In the genomic region with DNA sequence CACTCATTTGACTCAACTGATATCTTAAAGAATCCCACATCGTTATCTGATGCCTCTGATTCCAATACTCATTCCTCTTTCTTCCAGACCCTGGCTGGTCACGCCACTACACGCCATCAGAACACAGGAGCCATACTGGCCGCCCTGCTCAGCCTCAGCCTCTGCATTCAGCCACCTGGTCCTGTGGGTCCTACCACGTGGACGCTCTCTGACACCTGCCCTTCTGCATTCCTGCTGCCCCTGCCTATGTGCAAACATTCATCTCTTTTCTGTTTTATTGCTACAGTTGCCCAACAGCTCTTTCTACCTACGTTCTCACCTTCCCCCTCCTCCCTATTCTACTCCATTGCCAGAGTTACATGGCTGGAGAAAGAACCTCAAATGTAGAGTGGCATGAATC, we compare ENCODE assay signal across 19 cellular contexts. TPM values are rescaled to one million over a fixed set of nuclear protein-coding genes. Genes with fewer than 3 reads are reported as not detected.
DNase-seq lines count a peak whose midpoint lies in the region; ATAC-seq, FAIRE-seq and TF ChIP-seq lines count a peak whose summit lies in the region.
"Had no signal": no experiment of that assay in that cellular context is flagged by ENCODE, and none has a peak within 500 bp of the region (broad histone marks: within the 10 kb centered on the region; RNA-seq: fewer than 3 reads in every experiment).

No MANE protein-coding gene starts in this region.

- peaks cover 50% of the 10 kb centered on the region for H3K36me3 Mint-ChIP-seq in nephron progenitor cell (ENCODE audit: low read depth)

- BruUV-seq in HepG2 (replicated peaks; lab: Mats Ljungman, UMichigan): no TSS peak
- BruUV-seq in K562 (replicated peaks; lab: Mats Ljungman, UMichigan): no TSS peak

- CTCF ChIA-PET in HepG2 (lab: Yijun Ruan, JAX; ENCODE audit: low intra/inter-chr PET ratio, low total read pairs) (no interaction called here), K562 (lab: Yijun Ruan, JAX; ENCODE audit: low intra/inter-chr PET ratio) (interaction anchor here (0.6 kb wide), 1 partner anchor 925 kb away, joined by 3 read pairs; no protein-coding TSS in a partner anchor)

- H3K27me3 ChIP-seq in HepG2 (ENCODE audit: control insufficient read depth in 1 of 2, insufficient read depth in 2 of 2, low read length in 2 of 2) (no peaks in the 10 kb centered on the region), right lobe of liver (no peaks in the 10 kb centered on the region), K562 (ENCODE audit: control insufficient read depth in 2 of 2, insufficient read depth in 2 of 2, low read length in 2 of 2) (no peaks in the 10 kb centered on the region), uterus (no peaks in the 10 kb centered on the region)
- H3K27me3 ChIP-seq: BLaER1 treated with 17β-estradiol and CSF1 and Interleukin-3, amounts not matched to agents 10 nM and 100 nM had no signal

- FAIRE-seq in HepG2 (lab: Jason Lieb, UNC) (no peak), K562 (lab: Jason Lieb, UNC) (no peak)
- FAIRE-seq: GM12891, GM19239, H54 had no signal

- DNase-seq in HepG2 (ENCODE audit: low spot score) (no peak), right lobe of liver (no peak), K562 (ENCODE audit: extremely low read depth in 1 of 4, low spot score in 3 of 4) (no peak), nephron progenitor cell (no peak), uterus (no peak)
- DNase-seq: CD8-positive, alpha-beta T cell; DMS 273 treated with DMSO at 0.1 percent for 48 hours; DMS53; DND-41; EL; GM23248; HCEC 1CT had no signal

- no peaks in the 10 kb centered on the region for H4K20me1 ChIP-seq in HepG2 (ENCODE audit: insufficient read depth, low read length)
- no peaks in the 10 kb centered on the region; the same call in 1 of the 2 replicates for H4K20me1 ChIP-seq in K562 (replicated peaks; ENCODE audit: control insufficient read depth, insufficient read depth, low read length)

- no peak overlapping the region for H3K4me3 ChIP-seq in HepG2 (replicated peaks in 1 of 3; ENCODE audit: insufficient read depth in 1 of 3, low read depth in 2 of 3, low read length in 3 of 3)
- H3K4me3 ChIP-seq in right lobe of liver: no peak overlapping the region
- H3K4me3 ChIP-seq in K562: no peak overlapping the region
- no peak overlapping the region for H3K4me3 ChIP-seq in uterus
- H3K4me3 ChIP-seq: BLaER1 treated with 17β-estradiol and CSF1 and Interleukin-3, amounts not matched to agents 10 nM and 100 nM; GM23248 had no signal

- H3K4me1 Mint-ChIP-seq in nephron progenitor cell: no peaks in the 10 kb centered on the region
- H3K4me1 Mint-ChIP-seq: B cell had no signal

- H3K9ac ChIP-seq in HepG2 (ENCODE audit: insufficient read depth, low read depth, low read length) (no peak overlapping the region), K562 (ENCODE audit: insufficient read depth in 1 of 2, low read depth in 2 of 2, low read length in 2 of 2) (no peak overlapping the region)
- H3K9ac ChIP-seq: BLaER1 treated with 17β-estradiol and CSF1 and Interleukin-3, amounts not matched to agents 10 nM and 100 nM; GM23248 had no signal

- intact Hi-C loops in HepG2 (cut with micrococcal nuclease; ENCODE audit: unreplicated experiment) (no loop called here), right lobe of liver (cut with DNase I) (no loop called here), K562 (cut with micrococcal nuclease) (no loop called here), uterus (cut with DNase I; ENCODE audit: low total_unique reads) (no loop called here)

- H3K27me3 Mint-ChIP-seq in nephron progenitor cell (ENCODE audit: low read depth, poor library complexity): peaks cover 2% of the 10 kb centered on the region
- H3K27me3 Mint-ChIP-seq: B cell had no signal

- H3K36me3 ChIP-seq in HepG2 (replicated peaks in 1 of 2; ENCODE audit: control insufficient read depth in 1 of 2, insufficient read depth in 2 of 2, low read length in 2 of 2) (peaks cover 0 to 3% of the 10 kb centered on the region in 2 experiments; a peak in 1 of 5 replicates), right lobe of liver (no peaks in the 10 kb centered on the region), K562 (ENCODE audit: control insufficient read depth, insufficient read depth, low read length) (no peaks in the 10 kb centered on the region), uterus (no peaks in the 10 kb centered on the region)

- H3K79me2 ChIP-seq in HepG2 (ENCODE audit: insufficient read depth, low read length): no peaks in the 10 kb centered on the region
- H3K79me2 ChIP-seq in K562 (ENCODE audit: control insufficient read depth, insufficient read depth, low read length): no peaks in the 10 kb centered on the region

- in situ Hi-C loops in HepG2 (cut with HindIII; ENCODE audit: extremely low pct_ligation_motif_present, low pct_unique_long_range_greater_than_20kb) (loop anchor here (10.0 kb wide), 1 partner anchor 310 kb away; no protein-coding TSS in a partner anchor), K562 (cut with MboI) (loop anchor here (10.0 kb wide), 1 partner anchor 320 kb away; no protein-coding TSS in a partner anchor)

- TF ChIP-seq POLR2A in HepG2 (IDR thresholded peaks at IDR 0.05; ENCODE audit: insufficient read depth in 1 of 2, low read depth in 2 of 2, low read length in 2 of 2) (no peak), right lobe of liver (IDR thresholded peaks at IDR 0.05) (no peak), K562 (conservative IDR thresholded peaks at IDR 0.05) (0 out of 2 replicates have a peak, but pooled peaks have one; percentile 18), uterus (IDR thresholded peaks at IDR 0.05) (no peak)

- POLR2A ChIA-PET in HepG2 (lab: Yijun Ruan, JAX) (no interaction called here), K562 (lab: Yijun Ruan, JAX) (interaction anchor here (1.5 kb wide), 1 partner anchor 10 kb away, joined by 4 read pairs; no protein-coding TSS in a partner anchor)

- no peaks in the 10 kb centered on the region for H3K9me3 ChIP-seq in HepG2 (ENCODE audit: low read length)
- H3K9me3 ChIP-seq in right lobe of liver: no peaks in the 10 kb centered on the region
- H3K9me3 ChIP-seq in K562 (replicated peaks; ENCODE audit: control insufficient read depth, insufficient read depth, low read depth, low read length): no peaks in the 10 kb centered on the region
- H3K9me3 ChIP-seq in uterus: no peaks in the 10 kb centered on the region
- H3K9me3 ChIP-seq: BLaER1 treated with 17β-estradiol and CSF1 and Interleukin-3, amounts not matched to agents 10 nM and 100 nM had no signal

- no peak for TF ChIP-seq CTCF in HepG2 (CRISPR knock-in tag; IDR thresholded peaks at IDR 0.05)
- no peak for TF ChIP-seq CTCF in right lobe of liver (IDR thresholded peaks at IDR 0.05)
- no peak for TF ChIP-seq CTCF in K562 (IDR thresholded peaks at IDR 0.05 in 2 of 3, conservative IDR thresholded peaks at IDR 0.05 in 1 of 3; ENCODE audit: insufficient read depth in 2 of 3, low read depth in 1 of 3, low read length in 3 of 3)
- TF ChIP-seq CTCF in nephron progenitor cell (IDR thresholded peaks at IDR 0.05): no peak
- no peak for TF ChIP-seq CTCF in uterus (IDR thresholded peaks at IDR 0.05)

- WGBS in HepG2 (ENCODE audit: low lambda C conversion rate): 90% methylated on average over 7 of the region's 7 CpGs
- 92% methylated on average over 7 of the region's 7 CpGs for WGBS in right lobe of liver (ENCODE audit: insufficient coverage, low coverage, low lambda C conversion rate, missing lambda C conversion rate)
- WGBS in K562 (ENCODE audit: insufficient coverage, low coverage, missing lambda C conversion rate): 74% methylated on average over 6 of the region's 7 CpGs

- H2AFZ ChIP-seq in HepG2 (ENCODE audit: low read length) (no peak overlapping the region), K562 (ENCODE audit: low read depth, low read length) (no peak overlapping the region)
- H2AFZ ChIP-seq: GM23248 had no signal

- H3K27ac ChIP-seq in HepG2 (ENCODE audit: extremely low read length, insufficient read depth, low read length) (no peak overlapping the region), right lobe of liver (no peak overlapping the region), K562 (ENCODE audit: extremely low read depth, low read depth, low read length) (no peak overlapping the region), uterus (no peak overlapping the region)
- H3K27ac ChIP-seq: BLaER1 treated with 17β-estradiol and CSF1 and Interleukin-3, amounts not matched to agents 10 nM and 100 nM; GM23248 had no signal

- peaks cover 13% of the 10 kb centered on the region for H3K9me3 Mint-ChIP-seq in nephron progenitor cell
- H3K9me3 Mint-ChIP-seq: CD8-positive, alpha-beta T cell had no signal

- H3K4me2 ChIP-seq in HepG2 (ENCODE audit: low read depth, low read length) (no peak overlapping the region), K562 (ENCODE audit: insufficient read depth, low read length) (no peak overlapping the region)
- H3K4me2 ChIP-seq: BLaER1 treated with 17β-estradiol and CSF1 and Interleukin-3, amounts not matched to agents 10 nM and 100 nM had no signal

- peak overlapping the region; percentile 40 for H3K27ac Mint-ChIP-seq in nephron progenitor cell
- H3K27ac Mint-ChIP-seq: B cell; CD8-positive, alpha-beta T cell had no signal

- TF ChIP-seq EP300 in HepG2 (IDR thresholded peaks at IDR 0.05; ENCODE audit: low read depth in 2 of 2, low read length in 2 of 2) (no peak), HepG2 (CRISPR knock-in tag; IDR thresholded peaks at IDR 0.05; ENCODE audit: borderline replicate concordance) (no peak), K562 (IDR thresholded peaks at IDR 0.05; ENCODE audit: low read length) (no peak)

- ATAC-seq in HepG2: no peak; the same call in 2 of the 3 replicates
- ATAC-seq in right lobe of liver: no peak
- no peak for ATAC-seq in K562
- no peak for ATAC-seq in GM21529 (IDR thresholded peaks at IDR 0.05; ENCODE audit: unreplicated experiment)
- ATAC-seq in HG03460 (IDR thresholded peaks at IDR 0.05; ENCODE audit: unreplicated experiment): no peak
- ATAC-seq: CD8-positive, alpha-beta T cell had no signal

- TF ChIP-seq RAD21 in HepG2 (CRISPR knock-in tag; IDR thresholded peaks at IDR 0.05) (no peak), K562 (CRISPR knock-in tag; conservative IDR thresholded peaks at IDR 0.05 in 1 of 2, IDR thresholded peaks at IDR 0.05 in 1 of 2) (no peak)

- H3K4me1 ChIP-seq in HepG2 (ENCODE audit: insufficient read depth, low read length) (no peaks in the 10 kb centered on the region), right lobe of liver (no peaks in the 10 kb centered on the region), K562 (replicated peaks in 1 of 2; ENCODE audit: control insufficient read depth in 2 of 2, insufficient read depth in 2 of 2, low read length in 2 of 2) (no peaks in the 10 kb centered on the region; a peak in 1 of 5 replicates), uterus (no peaks in the 10 kb centered on the region)
- H3K4me1 ChIP-seq: BLaER1 treated with 17β-estradiol and CSF1 and Interleukin-3, amounts not matched to agents 10 nM and 100 nM had no signal

- no peaks in the 10 kb centered on the region for H3K9me1 ChIP-seq in K562 (ENCODE audit: control insufficient read depth, insufficient read depth, low read length)

- H3K4me3 Mint-ChIP-seq in nephron progenitor cell: no peak overlapping the region
- H3K4me3 Mint-ChIP-seq: B cell; CD8-positive, alpha-beta T cell had no signal

RNA-seq across cellular contexts. Expression of gene PSMD7, which starts 18.4 kb away (rescaled TPM):
- total RNA-seq in HepG2 (2016; rRNA removed; fragmentation: Illumina TruSeq; extraction: Trizol) (224 and 322 TPM in 2 replicates), right lobe of liver (10 to 100 TPM; 39.2 to 53.3 (median 45.2) TPM), K562 (2014; rRNA removed) (114 and 115 TPM in 2 replicates), K562 (2014; rRNA removed; fragmentation: Illumina TruSeq; extraction: Trizol) (144 and 152 TPM in 2 replicates), K562 (2015; rRNA removed; fragmentation: Illumina TruSeq; extraction: Trizol) (160 TPM in 2 replicates), K562 (2021) (148 and 156 TPM in 2 replicates), uterus (10 to 100 TPM; 49.8 to 76.8 (median 62.7) TPM)
- total RNA-seq in HepG2 (2016; cell fraction: cytosol; rRNA removed; fragmentation: Illumina TruSeq; extraction: Trizol; ENCODE audit: low read depth): 39.2 and 39.5 TPM in 2 replicates
- total RNA-seq in HepG2 (2016; cell fraction: insoluble cytoplasmic fraction; rRNA removed; fragmentation: Illumina TruSeq; extraction: Trizol): 228 and 320 TPM in 2 replicates
- total RNA-seq in HepG2 (2016; cell fraction: membrane; rRNA removed; fragmentation: Illumina TruSeq; extraction: Trizol): 67.0 and 70.1 TPM in 2 replicates
- 118 and 124 TPM in 2 replicates for total RNA-seq in HepG2 (2016; cell fraction: nucleus; rRNA removed; fragmentation: Illumina TruSeq; extraction: Trizol)
- polyA plus RNA-seq in HepG2 (2011; rRNA removed) (104 and 105 TPM in 2 replicates), K562 (2011; rRNA removed) (142 and 199 TPM in 2 replicates), K562 (2014; fragmentation: Illumina TruSeq; extraction: Trizol) (226 and 227 TPM in 2 replicates), K562 (2014; fragmentation: Nextera tagmentation; extraction: Ambion mirVana) (100 to 1,000 TPM; 100 to 142 TPM), K562 (2014; rRNA removed) (162 and 164 TPM in 2 replicates)
- polyA plus RNA-seq in HepG2 (2011; cell fraction: cytosol; rRNA removed): 82.0 and 102 TPM in 2 replicates
- polyA plus RNA-seq in HepG2 (2011; cell fraction: nucleus; rRNA removed): 52.0 and 54.1 TPM in 2 replicates
- polyA plus RNA-seq in HepG2 (2012): 127 and 139 TPM in 2 replicates
- polyA plus RNA-seq in HepG2 (2016; cell fraction: cytosol; fragmentation: Illumina TruSeq; extraction: Trizol; ENCODE audit: low read depth): 33.0 and 33.5 TPM in 2 replicates
- 334 and 339 TPM in 2 replicates for polyA plus RNA-seq in HepG2 (2016; cell fraction: insoluble cytoplasmic fraction; fragmentation: Illumina TruSeq; extraction: Trizol; ENCODE audit: low read depth)
- polyA plus RNA-seq in HepG2 (2016; cell fraction: membrane; fragmentation: Illumina TruSeq; extraction: Trizol; ENCODE audit: low read depth): 42.4 and 43.9 TPM in 2 replicates
- 161 and 163 TPM in 2 replicates for polyA plus RNA-seq in HepG2 (2016; cell fraction: nucleus; fragmentation: Illumina TruSeq; extraction: Trizol; ENCODE audit: insufficient read depth, low read depth)
- polyA minus RNA-seq in HepG2 (2011; rRNA and poly(A)+ RNA removed; ENCODE audit: low replicate concordance): 83.5 and 125 TPM in 2 replicates
- polyA minus RNA-seq in HepG2 (2011; cell fraction: cytosol; rRNA and poly(A)+ RNA removed): 53.7 and 59.7 TPM in 2 replicates
- polyA minus RNA-seq in HepG2 (2011; cell fraction: nucleus; rRNA and poly(A)+ RNA removed): 85.5 and 88.6 TPM in 2 replicates
- 56.8 and 81.4 TPM in 2 replicates for total RNA-seq in K562 (2011; cell fraction: chromatin; rRNA removed; ENCODE audit: low replicate concordance)
- total RNA-seq in K562 (2011; cell fraction: nucleolus; rRNA removed): 55.3 and 57.0 TPM in 2 replicates
- total RNA-seq in K562 (2011; cell fraction: nucleoplasm; rRNA removed): 67.5 and 79.8 TPM in 2 replicates
- 88.7 and 96.3 TPM in 2 replicates for polyA plus RNA-seq in K562 (2011; cell fraction: cytosol; rRNA removed)
- 85.1 and 99.5 TPM in 2 replicates for polyA plus RNA-seq in K562 (2011; cell fraction: nucleus; rRNA removed)
- 144 and 182 TPM in 2 replicates for polyA plus RNA-seq in K562 (2012)
- 191 and 239 TPM in 2 replicates for polyA minus RNA-seq in K562 (2011; rRNA and poly(A)+ RNA removed)
- polyA minus RNA-seq in K562 (2011; cell fraction: cytosol; rRNA and poly(A)+ RNA removed): 48.9 and 62.5 TPM in 2 replicates
- polyA minus RNA-seq in K562 (2011; cell fraction: nucleus; rRNA and poly(A)+ RNA removed): 44.7 and 87.3 TPM in 2 replicates

Comparison
In these comparisons a context has a peak if more than half of its experiments do, and no peak if none do; other contexts are left out.
1. Of the 241 proteins assayed by ChIP-seq in both HepG2 and K562: peak only in HepG2: MNT; only in K562: POLR2A; in both: none; in neither: 239.